8 cellular contexts compared by ENCODE assay signal in genomic region chr10:77173615-77174461, GRCh38.
A peak's percentile ranks its signal among the peaks of the same experiment; 100 is the strongest.
DNase-seq lines count a peak whose midpoint lies in the region; ATAC-seq, FAIRE-seq and TF ChIP-seq lines count a peak whose summit lies in the region.

No MANE protein-coding gene starts in this region.

- H3K4me2 ChIP-seq in KMS-11 (no peak overlapping the region), osteoblast (ENCODE audit: insufficient read depth, low read length) (no peak overlapping the region)

- no TSS peak for BruUV-seq in A673 (replicated peaks; lab: Mats Ljungman, UMichigan)

- POLR2A ChIA-PET in A673 (lab: Charles Lee; ENCODE audit: low non-redundant PET), result no interaction called here

- H3K27me3 ChIP-seq in A673 (replicated peaks; ENCODE audit: insufficient read depth, low read depth, low read length, poor library complexity) (no peaks in the 10 kb centered on the region), KMS-11 (ENCODE audit: insufficient read depth, low read depth) (no peaks in the 10 kb centered on the region), osteoblast (ENCODE audit: insufficient read depth, low read length) (no peaks in the 10 kb centered on the region), thyroid gland (no peaks in the 10 kb centered on the region)

- peak; percentile 91 for TF ChIP-seq CTCF in A673 (conservative IDR thresholded peaks at IDR 0.05; ENCODE audit: low read depth, low read length)
- peak; percentile 92 for TF ChIP-seq CTCF in KMS-11 (conservative IDR thresholded peaks at IDR 0.05; ENCODE audit: low read depth, low read length)
- TF ChIP-seq CTCF in osteoblast (IDR thresholded peaks at IDR 0.05; ENCODE audit: extremely low read depth, low read depth, low read length), result peak; percentile 96
- TF ChIP-seq CTCF in thyroid gland (IDR thresholded peaks at IDR 0.05), result peak; percentile 75 to 93 (median 87)

- H2AFZ ChIP-seq in KMS-11 (ENCODE audit: low read depth), result no peak overlapping the region
- no peak overlapping the region for H2AFZ ChIP-seq in osteoblast (ENCODE audit: low read length)

- H3K79me2 ChIP-seq in KMS-11 (ENCODE audit: insufficient read depth, low read depth) (no peaks in the 10 kb centered on the region), osteoblast (ENCODE audit: insufficient read depth, low read length) (no peaks in the 10 kb centered on the region)

- H4K20me1 ChIP-seq in KMS-11 (ENCODE audit: insufficient read depth), result no peaks in the 10 kb centered on the region
- no peaks in the 10 kb centered on the region for H4K20me1 ChIP-seq in osteoblast (ENCODE audit: insufficient read depth, low read length)

- WGBS in thyroid gland, 2 donors, result 27 to 34% methylated on average over 4 of the region's 4 CpGs

- H3K36me3 ChIP-seq in A673 (ENCODE audit: insufficient read depth, low read length, poor library complexity, severe bottlenecking) (no peaks in the 10 kb centered on the region), KMS-11 (ENCODE audit: insufficient read depth) (no peaks in the 10 kb centered on the region), osteoblast (ENCODE audit: insufficient read depth, low read length) (no peaks in the 10 kb centered on the region), thyroid gland (no peaks in the 10 kb centered on the region)

- H3K4me3 ChIP-seq in A673 (ENCODE audit: low read depth, low read length, poor library complexity, severe bottlenecking), result no peak overlapping the region
- no peak overlapping the region for H3K4me3 ChIP-seq in KMS-11 (IDR thresholded peaks at IDR 0.05; ENCODE audit: insufficient read depth, low read depth, low read length)
- no peak overlapping the region for H3K4me3 ChIP-seq in osteoblast (ENCODE audit: insufficient read depth, low read length)
- no peak overlapping the region for H3K4me3 ChIP-seq in thyroid gland (replicated peaks in 1 of 3)

- H3K27ac ChIP-seq in A673 (ENCODE audit: low read depth, low read length, poor library complexity, severe bottlenecking) (no peak overlapping the region), KMS-11 (no peak overlapping the region), osteoblast (ENCODE audit: low read depth, low read length) (no peak overlapping the region), thyroid gland (no peak overlapping the region)

- no peaks in the 10 kb centered on the region for H3K4me1 ChIP-seq in A673 (ENCODE audit: insufficient read depth, low read length, poor library complexity, severe bottlenecking)
- H3K4me1 ChIP-seq in KMS-11 (ENCODE audit: low read depth, poor library complexity, severe bottlenecking), result peaks cover 21% of the 10 kb centered on the region
- H3K4me1 ChIP-seq in osteoblast (ENCODE audit: insufficient read depth, low read length), result no peaks in the 10 kb centered on the region
- no peaks in the 10 kb centered on the region for H3K4me1 ChIP-seq in thyroid gland

- TF ChIP-seq POLR2A in thyroid gland (IDR thresholded peaks at IDR 0.05), result no peak

- H3K9ac ChIP-seq in KMS-11, result no peak overlapping the region

- no peak for FAIRE-seq in frontal cortex (lab: Jason Lieb, UNC)

- peak; percentile 79 for DNase-seq in A673 (ENCODE audit: low spot score)
- peak; percentile 32 to 35 for DNase-seq in SHP77 (lab: John Stamatoyannopoulos, UW)
- DNase-seq in activated effector memory CD4-positive, alpha-beta T cell treated with anti-CD3 and anti-CD28 coated beads, Interleukin-2, amount 50 U/mL, for 16 hours, result peak; percentile 84
- DNase-seq in frontal cortex (ENCODE audit: low spot score in 2 of 2), result peak; percentile 4 to 48
- peak; percentile 86 for DNase-seq in osteoblast (ENCODE audit: insufficient read length, low spot score, missing footprints)
- peak; percentile 71 to 77 for DNase-seq in thyroid gland

- CTCF ChIA-PET in A673 (lab: Charles Lee), result interaction anchor here (1.1 to 2.3 kb wide), 3 partner anchors 8 to 470 kb away, joined by 4 to 11 read pairs (median 7); no protein-coding TSS in a partner anchor

- intact Hi-C loops in A673 (cut with micrococcal nuclease; ENCODE audit: unreplicated experiment) (loop anchor here (1.0 to 10.0 kb wide), 3 partner anchors 221 to 583 kb away; no protein-coding TSS in a partner anchor), thyroid gland (cut with DNase I) (loop anchor here (2.0 kb wide), 1 partner anchor 467 kb away; no protein-coding TSS in a partner anchor)

- peak; percentile 72 for ATAC-seq in GM18498 (IDR thresholded peaks at IDR 0.05; ENCODE audit: unreplicated experiment)

- H3K9me3 ChIP-seq in A673 (ENCODE audit: low read depth, low read length, poor library complexity, severe bottlenecking), result no peaks in the 10 kb centered on the region
- no peaks in the 10 kb centered on the region for H3K9me3 ChIP-seq in osteoblast (ENCODE audit: low read depth, low read length)
- no peaks in the 10 kb centered on the region for H3K9me3 ChIP-seq in thyroid gland

Comparison
In these comparisons a context has a peak if more than half of its experiments do, and no peak if none do; other contexts are left out.
1. DNase-seq: peak in every context shown above with its lines; median percentile 86 in osteoblast; 84 in activated effector memory CD4-positive, alpha-beta T cell treated with anti-CD3 and anti-CD28 coated beads, Interleukin-2, amount 50 U/mL, for 16 hours; 79 in A673; 74 in thyroid gland; 34 in SHP77; 26 in frontal cortex.